In the genomic region with DNA sequence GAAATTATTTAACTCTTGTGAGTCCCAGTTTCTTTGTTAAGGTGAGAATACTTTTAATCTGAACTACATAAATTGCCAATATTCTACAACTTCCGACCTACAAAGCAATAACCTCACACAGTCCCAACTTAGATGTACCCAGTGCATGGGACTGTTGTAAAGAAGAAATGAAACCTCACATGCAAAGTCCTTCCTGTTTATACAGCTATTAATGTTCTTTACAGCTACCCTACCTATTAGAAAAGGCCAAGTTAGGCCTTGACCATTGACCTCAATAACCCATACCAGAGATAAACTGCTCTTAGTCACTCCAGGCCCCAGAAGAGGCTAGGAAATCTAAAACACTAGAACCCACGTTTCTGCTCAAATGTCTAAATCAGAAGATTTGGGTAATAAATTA, we compare ENCODE assay signal across 17 cellular contexts.
DNase-seq lines count a peak whose midpoint lies in the region; ATAC-seq, FAIRE-seq and TF ChIP-seq lines count a peak whose summit lies in the region.
"Had no signal": no experiment of that assay in that cellular context is flagged by ENCODE, and none has a peak within 500 bp of the region (broad histone marks: within the 10 kb centered on the region; RNA-seq: fewer than 3 reads in every experiment).

No MANE protein-coding gene starts in this region.

- no TSS peak for BruUV-seq in GM12878 (replicated peaks; lab: Mats Ljungman, UMichigan)

- H3K79me2 ChIP-seq in GM12878 (ENCODE audit: control insufficient read depth, insufficient read depth, low read length): no peaks in the 10 kb centered on the region

- in situ Hi-C loops in GM12878 (cut with MboI): no loop called here

- SMC1A ChIA-PET in GM12878 (lab: Charles Lee; ENCODE audit: uncharacterized antibody, unreplicated experiment): no interaction called here

- H3K9me3 ChIP-seq in GM12878 (replicated peaks; ENCODE audit: control insufficient read depth, insufficient read depth, low read length) (no peaks in the 10 kb centered on the region), small intestine (ENCODE audit: control insufficient read depth, low read depth) (no peaks in the 10 kb centered on the region), MG63 (no peaks in the 10 kb centered on the region)
- H3K9me3 ChIP-seq: testis had no signal

- H3K27ac ChIP-seq in GM12878 (ENCODE audit: control insufficient read depth, insufficient read depth): no peak overlapping the region
- no peak overlapping the region for H3K27ac ChIP-seq in small intestine (ENCODE audit: low read depth in 1 of 2, low read length in 1 of 2)
- H3K27ac ChIP-seq in substantia nigra (ENCODE audit: low read depth, low read length, poor library complexity, severe bottlenecking): no peak overlapping the region
- H3K27ac ChIP-seq: testis had no signal

- peak; percentile 80 for ATAC-seq in GM18873 (IDR thresholded peaks at IDR 0.05; ENCODE audit: low FRiP score, unreplicated experiment)
- ATAC-seq in GM21576 (IDR thresholded peaks at IDR 0.05; ENCODE audit: unreplicated experiment): peak; percentile 95
- peak; percentile 100 for ATAC-seq in HG03060 (IDR thresholded peaks at IDR 0.05; ENCODE audit: low read depth, unreplicated experiment)
- peak; percentile 94 for ATAC-seq in GM12878
- ATAC-seq: HepG2 had no signal

- H3K36me3 ChIP-seq in GM12878 (ENCODE audit: control insufficient read depth in 2 of 2, insufficient read depth in 2 of 2, low read length in 1 of 2) (no peaks in the 10 kb centered on the region), small intestine (ENCODE audit: control insufficient read depth in 2 of 2, insufficient read depth in 2 of 2, low read length in 2 of 2) (no peaks in the 10 kb centered on the region), MG63 (no peaks in the 10 kb centered on the region)

- peak; percentile 20 for DNase-seq in GM12878 (ENCODE audit: low read depth, low spot score)
- no peak for DNase-seq in SKM-1 (lab: John Stamatoyannopoulos, UW; ENCODE audit: unreplicated experiment)
- no peak for DNase-seq in small intestine
- DNase-seq in MG63: no peak
- DNase-seq in substantia nigra (lab: John Stamatoyannopoulos, UW): no peak
- DNase-seq: activated CD4-positive, alpha-beta T cell treated with anti-CD3 and anti-CD28 coated beads, Interleukin-2, amount 50 U/mL, for 1 hour; activated T-cell treated with anti-CD3 and anti-CD28 coated beads, Interleukin-2, amount 50 U/mL, for 48 hours; AML-193; caudate nucleus; MV-4-11; naive B cell; SIG-M5; testis had no signal

- TF ChIP-seq RAD21 in GM12878 (IDR thresholded peaks at IDR 0.05; ENCODE audit: insufficient read depth, low read depth, low read length): no peak

- no peaks in the 10 kb centered on the region for H4K20me1 ChIP-seq in GM12878 (ENCODE audit: control insufficient read depth, insufficient read depth)

- CTCF ChIA-PET in GM12878 (lab: Yijun Ruan, JAX): interaction anchor here (0.9 kb wide), 1 partner anchor 9 kb away, joined by 3 read pairs; no protein-coding TSS in a partner anchor

- WGBS in GM12878 (ENCODE audit: insufficient coverage, insufficient replicate concordance, low lambda C conversion rate, missing lambda C conversion rate): 0% methylated on average over 2 of the region's 2 CpGs
- 28 to 59% (median 37%) methylated on average over 2 of the region's 2 CpGs for WGBS in small intestine, 3 donors

- no peaks in the 10 kb centered on the region for H3K4me1 ChIP-seq in GM12878 (ENCODE audit: control insufficient read depth, insufficient read depth, low read length)
- no peaks in the 10 kb centered on the region for H3K4me1 ChIP-seq in small intestine (ENCODE audit: control insufficient read depth in 2 of 2, insufficient read depth in 1 of 2, low read depth in 1 of 2, low read length in 1 of 2)
- H3K4me1 ChIP-seq: testis had no signal

- H3K27me3 ChIP-seq in GM12878 (replicated peaks in 1 of 2; ENCODE audit: control insufficient read depth in 2 of 2, insufficient read depth in 2 of 2, low read length in 1 of 2) (no peaks in the 10 kb centered on the region), small intestine (ENCODE audit: control insufficient read depth in 2 of 2, insufficient read depth in 2 of 2, low read length in 2 of 2) (no peaks in the 10 kb centered on the region), MG63 (no peaks in the 10 kb centered on the region)
- H3K27me3 ChIP-seq: testis had no signal

- H2AFZ ChIP-seq in GM12878 (ENCODE audit: control insufficient read depth, low read depth, low read length): no peak overlapping the region

- H3K4me3 ChIP-seq in GM12878 (no peak overlapping the region), small intestine (ENCODE audit: low read depth in 1 of 2, low read length in 2 of 2) (no peak overlapping the region), MG63 (no peak overlapping the region)
- H3K4me3 ChIP-seq: testis had no signal

- RAD21 ChIA-PET in GM12878 (lab: Charles Lee; ENCODE audit: unreplicated experiment): no interaction called here

- POLR2A ChIA-PET in GM12878 (lab: Charles Lee): no interaction called here

- no peak for FAIRE-seq in GM12878 (lab: Jason Lieb, UNC)
- no peak for FAIRE-seq in small intestine (lab: Jason Lieb, UNC)
- FAIRE-seq: HepG2 had no signal

- H3K4me2 ChIP-seq in GM12878 (ENCODE audit: control insufficient read depth, insufficient read depth): no peak overlapping the region

- no peak overlapping the region for H3K9ac ChIP-seq in GM12878 (ENCODE audit: control insufficient read depth, insufficient read depth, low read length)

- TF ChIP-seq POLR2A in GM12878 (IDR thresholded peaks at IDR 0.05; ENCODE audit: low read depth, low read length): no peak

- no peak for TF ChIP-seq EP300 in GM12878 (IDR thresholded peaks at IDR 0.05; ENCODE audit: borderline replicate concordance in 1 of 2, control insufficient read depth in 1 of 2, low read depth in 2 of 2, low read length in 2 of 2)

- intact Hi-C loops in GM12878 (cut with micrococcal nuclease; ENCODE audit: unreplicated experiment): no loop called here

- TF ChIP-seq CTCF in GM12878 (IDR thresholded peaks at IDR 0.05 in 2 of 3, conservative IDR thresholded peaks at IDR 0.05 in 1 of 3; ENCODE audit: control insufficient read depth in 2 of 3, extremely low read depth in 1 of 3, insufficient read depth in 1 of 3, low read depth in 3 of 3, low read length in 3 of 3): no peak

TF ChIP-seq in GM12878, 131 proteins besides CTCF, POLR2A, EP300 and RAD21 (continues in another document):
- TF ChIP-seq PML (IDR thresholded peaks at IDR 0.05; ENCODE audit: low read length) (no peak), SPI1 (IDR thresholded peaks at IDR 0.05; ENCODE audit: borderline replicate concordance, insufficient read depth, low read depth, low read length) (peak; percentile 56; the same call in 1 of the 2 replicates), NR2C2 (IDR thresholded peaks at IDR 0.05; ENCODE audit: borderline replicate concordance, control insufficient read depth, insufficient read length, low read depth) (no peak), ESRRA (IDR thresholded peaks at IDR 0.05; ENCODE audit: low read length) (no peak), CHD2 (IDR thresholded peaks at IDR 0.05; ENCODE audit: borderline replicate concordance, low read depth, low read length) (no peak), RUNX3 (IDR thresholded peaks at IDR 0.05; ENCODE audit: low read length) (peak; percentile 10; the same call in 1 of the 2 replicates), NR2F1 (conservative IDR thresholded peaks at IDR 0.05) (peak; percentile 73), REST (IDR thresholded peaks at IDR 0.05; ENCODE audit: low read depth, low read length) (no peak)
